In the genomic region with DNA sequence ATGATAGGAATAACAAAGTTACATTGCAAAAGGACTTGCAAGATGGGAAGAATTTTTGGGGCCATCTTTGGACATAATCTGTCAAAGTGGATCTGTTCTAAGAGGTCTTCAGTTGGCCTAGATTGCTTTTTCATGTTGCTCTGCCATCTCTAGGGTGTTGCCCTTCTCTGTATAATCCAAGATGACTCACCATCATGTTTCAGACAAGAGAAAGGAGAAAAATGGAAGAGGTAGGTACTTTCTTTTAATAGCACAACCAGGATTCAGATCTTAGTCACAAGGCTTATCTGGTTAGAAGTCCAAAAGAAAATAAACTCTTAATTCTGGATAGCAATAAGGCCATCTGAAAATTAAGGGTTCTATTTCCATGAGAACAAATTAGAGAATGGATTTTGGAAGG, we compare ENCODE assay signal across 29 cellular contexts. TPM values are rescaled to one million over a fixed set of nuclear protein-coding genes. Genes with fewer than 3 reads are reported as not detected.
"Had no signal": no experiment of that assay in that cellular context is flagged by ENCODE, and none has a peak within 500 bp of the region (broad histone marks: within the 10 kb centered on the region; RNA-seq: fewer than 3 reads in every experiment).

No MANE protein-coding gene starts in this region.

- H3K27me3 ChIP-seq: esophagus squamous epithelium, gastroesophageal sphincter, spleen, suprapubic skin, tibial artery, upper lobe of right lung had no signal

- H3K4me1 Mint-ChIP-seq: activated CD4-positive, alpha-beta T cell treated with anti-CD3 and anti-CD28 coated beads, Interleukin-2, amount 10 ng/mL, durations not matched to agents 24 days and 14 days; activated naive CD4-positive, alpha-beta T cell treated with anti-CD3 and anti-CD28 coated beads, Interleukin-2, amount 50 U/mL, for 24 hours; activated naive CD8-positive, alpha-beta T cell treated with anti-CD3 and anti-CD28 coated beads, Interleukin-2, amount 50 U/mL, for 24 hours; central memory CD8-positive, alpha-beta T cell; immature natural killer cell; T-helper 17 cell had no signal

- H3K4me3 ChIP-seq: esophagus squamous epithelium, gastroesophageal sphincter, lung, mucosa of descending colon, spleen, suprapubic skin, tibial artery, upper lobe of right lung had no signal

- H3K4me1 ChIP-seq: esophagus squamous epithelium, gastroesophageal sphincter, spleen, suprapubic skin, tibial artery, upper lobe of right lung had no signal

- H3K36me3 ChIP-seq: esophagus squamous epithelium, gastroesophageal sphincter, spleen, suprapubic skin, tibial artery, upper lobe of right lung had no signal

- ATAC-seq: activated CD8-positive, alpha-beta T cell treated with anti-CD3 and anti-CD28 coated beads for 36 hours; activated naive CD8-positive, alpha-beta T cell treated with anti-CD3 and anti-CD28 coated beads, Interleukin-2, amount 50 U/mL, for 24 hours; gastroesophageal sphincter; left lobe of liver; mucosa of descending colon; natural killer cell treated with Interleukin-12 subunit alpha and Interleukin-12 subunit beta and Interleukin-15 and Interleukin-18, amount 100 ng/mL, for 72 hours; right cardiac atrium; T-helper 17 cell; upper lobe of right lung had no signal

- H3K27ac ChIP-seq: epithelial cell of prostate, esophagus squamous epithelium, gastroesophageal sphincter, spleen, suprapubic skin, tibial artery, upper lobe of right lung had no signal

- H3K9me3 ChIP-seq: esophagus squamous epithelium, gastroesophageal sphincter, mucosa of descending colon, suprapubic skin, tibial artery, upper lobe of right lung had no signal

- H3K27me3 Mint-ChIP-seq: activated CD4-positive, alpha-beta T cell treated with anti-CD3 and anti-CD28 coated beads, Interleukin-2, amount 10 ng/mL, durations not matched to agents 24 days and 14 days; activated CD8-positive, alpha-beta T cell treated with anti-CD3 and anti-CD28 coated beads for 36 hours; activated naive CD4-positive, alpha-beta T cell treated with anti-CD3 and anti-CD28 coated beads, Interleukin-2, amount 50 U/mL, for 24 hours; activated naive CD8-positive, alpha-beta T cell treated with anti-CD3 and anti-CD28 coated beads, Interleukin-2, amount 50 U/mL, for 24 hours; central memory CD8-positive, alpha-beta T cell; natural killer cell treated with Interleukin-12 subunit alpha and Interleukin-12 subunit beta and Interleukin-15 and Interleukin-18, amount 100 ng/mL, for 72 hours had no signal

- H3K9me3 Mint-ChIP-seq: activated CD4-positive, alpha-beta T cell treated with anti-CD3 and anti-CD28 coated beads, Interleukin-2, amount 10 ng/mL, durations not matched to agents 24 days and 14 days; activated naive CD4-positive, alpha-beta T cell treated with anti-CD3 and anti-CD28 coated beads, Interleukin-2, amount 50 U/mL, for 24 hours; activated naive CD8-positive, alpha-beta T cell treated with anti-CD3 and anti-CD28 coated beads, Interleukin-2, amount 50 U/mL, for 24 hours; activated T-helper 2 cell treated with anti-CD3 and anti-CD28 coated beads, Interferon-gamma antibody, Interleukin-2, Interleukin-4, amounts not matched to agents 10 μg/mL and 5 μg/mL and 100 μg/mL, durations not matched to agents 14 hours and 24 hours and 36 hours had no signal

- DNase-seq: activated CD4-positive, alpha-beta T cell treated with anti-CD3 and anti-CD28 coated beads, Interleukin-2, amount 10 ng/mL, durations not matched to agents 24 days and 14 days; activated CD4-positive, CD25-positive, alpha-beta regulatory T cell treated with anti-CD3 and anti-CD28 coated beads, Interleukin-2, amount 50 U/mL, for 72 hours; activated CD8-positive, alpha-beta T cell treated with anti-CD3 and anti-CD28 coated beads for 36 hours; activated naive CD8-positive, alpha-beta T cell treated with anti-CD3 and anti-CD28 coated beads, Interleukin-2, amount 50 U/mL, for 24 hours; activated T-cell treated with anti-CD3 and anti-CD28 coated beads, Interleukin-2, amount 50 U/mL, for 48 hours; amygdala; dermis blood vessel endothelial cell; effector CD4-positive, alpha-beta T cell; esophagus squamous epithelium; hippocampal formation; immature natural killer cell; mucosa of descending colon; posterior cingulate gyrus; right cardiac atrium; spleen; stimulated activated naive CD4-positive, alpha-beta T cell; T-helper 17 cell; T1000; tibial artery; upper lobe of right lung had no signal

- H3K36me3 Mint-ChIP-seq: activated naive CD4-positive, alpha-beta T cell treated with anti-CD3 and anti-CD28 coated beads, Interleukin-2, amount 50 U/mL, for 24 hours; immature natural killer cell; natural killer cell treated with Interleukin-12 subunit alpha and Interleukin-12 subunit beta and Interleukin-15 and Interleukin-18, amount 100 ng/mL, for 72 hours had no signal

- H3K27ac Mint-ChIP-seq: activated CD4-positive, alpha-beta T cell treated with anti-CD3 and anti-CD28 coated beads, Interleukin-2, amount 10 ng/mL, durations not matched to agents 24 days and 14 days; activated CD8-positive, alpha-beta T cell treated with anti-CD3 and anti-CD28 coated beads for 36 hours; activated naive CD4-positive, alpha-beta T cell treated with anti-CD3 and anti-CD28 coated beads, Interleukin-2, amount 50 U/mL, for 24 hours; activated naive CD8-positive, alpha-beta T cell treated with anti-CD3 and anti-CD28 coated beads, Interleukin-2, amount 50 U/mL, for 24 hours; activated T-helper 2 cell treated with anti-CD3 and anti-CD28 coated beads, Interferon-gamma antibody, Interleukin-2, Interleukin-4, amounts not matched to agents 10 μg/mL and 5 μg/mL and 100 μg/mL, durations not matched to agents 14 hours and 24 hours and 36 hours; immature natural killer cell; natural killer cell treated with Interleukin-12 subunit alpha and Interleukin-12 subunit beta and Interleukin-15 and Interleukin-18, amount 100 ng/mL, for 72 hours; T-helper 17 cell had no signal

- H3K4me3 Mint-ChIP-seq: activated CD4-positive, alpha-beta T cell treated with anti-CD3 and anti-CD28 coated beads, Interleukin-2, amount 10 ng/mL, durations not matched to agents 24 days and 14 days; activated CD8-positive, alpha-beta T cell treated with anti-CD3 and anti-CD28 coated beads for 36 hours; activated naive CD4-positive, alpha-beta T cell treated with anti-CD3 and anti-CD28 coated beads, Interleukin-2, amount 50 U/mL, for 24 hours; activated naive CD8-positive, alpha-beta T cell treated with anti-CD3 and anti-CD28 coated beads, Interleukin-2, amount 50 U/mL, for 24 hours; central memory CD8-positive, alpha-beta T cell; immature natural killer cell; natural killer cell treated with Interleukin-12 subunit alpha and Interleukin-12 subunit beta and Interleukin-15 and Interleukin-18, amount 100 ng/mL, for 72 hours; T-helper 17 cell had no signal

RNA-seq across cellular contexts. Expression of a gene that starts 38.7 kb away (rescaled TPM):
- total RNA-seq: activated CD8-positive, alpha-beta T cell treated with anti-CD3 and anti-CD28 coated beads for 36 hours; natural killer cell treated with Interleukin-12 subunit alpha and Interleukin-12 subunit beta and Interleukin-15 and Interleukin-18, amount 100 ng/mL, for 72 hours had no signal
- polyA plus RNA-seq: immature natural killer cell had no signal
